ENCODE assay signal across 17 cellular contexts in the genomic region with DNA sequence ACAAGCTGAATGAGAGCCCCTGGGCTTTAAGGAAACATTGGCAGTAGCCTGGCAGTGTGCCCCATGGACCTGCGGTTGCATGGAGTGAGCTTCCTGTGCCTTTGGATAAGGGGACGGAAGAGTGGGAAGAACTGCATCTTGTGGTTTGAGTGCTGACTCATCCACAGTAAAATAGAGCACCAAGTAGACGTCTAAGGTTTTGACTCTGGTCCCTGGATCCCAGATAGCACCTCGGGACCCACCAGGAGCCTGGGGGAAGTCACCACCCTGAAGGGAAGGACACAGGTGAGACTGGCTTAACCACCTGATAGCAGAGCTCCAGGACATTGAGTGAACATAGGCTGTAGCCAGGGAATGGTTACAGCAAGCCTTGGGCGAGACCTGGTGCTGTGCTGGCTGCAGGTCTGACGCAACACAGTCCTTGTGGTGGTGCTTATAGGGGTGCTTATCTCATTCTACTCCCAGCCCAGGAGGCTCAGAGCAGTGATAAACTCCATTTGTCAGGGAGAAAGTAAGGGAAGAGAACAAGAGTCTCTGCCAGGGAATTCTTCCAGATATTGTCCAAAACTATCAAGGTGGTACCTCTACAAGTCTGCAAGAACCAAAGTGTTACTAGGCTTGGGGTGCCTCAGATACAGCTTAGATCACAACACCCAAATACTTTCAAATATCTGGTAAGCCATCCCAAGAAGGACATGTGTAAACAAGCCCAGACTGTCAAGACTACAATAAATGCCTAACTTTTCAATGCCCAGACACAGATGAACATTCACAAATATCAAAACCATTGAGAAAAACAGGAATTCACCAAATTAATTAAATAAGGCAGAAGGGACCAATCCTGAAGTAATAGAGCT.
DNase-seq lines count a peak whose midpoint lies in the region; ATAC-seq, FAIRE-seq and TF ChIP-seq lines count a peak whose summit lies in the region.
"Had no signal": no experiment of that assay in that cellular context is flagged by ENCODE, and none has a peak within 500 bp of the region (broad histone marks: within the 10 kb centered on the region; RNA-seq: fewer than 3 reads in every experiment).

No MANE protein-coding gene starts in this region.

- H3K9me3 ChIP-seq in PC-9 (ENCODE audit: insufficient read depth, low read depth), result no peaks in the 10 kb centered on the region
- no peaks in the 10 kb centered on the region for H3K9me3 ChIP-seq in mammary epithelial cell (replicated peaks; ENCODE audit: insufficient read depth, low read length)
- H3K9me3 ChIP-seq in neuronal stem cell (replicated peaks in 1 of 2; ENCODE audit: control insufficient read depth in 2 of 2, insufficient read depth in 1 of 2, low read depth in 1 of 2, low read length in 2 of 2), result no peaks in the 10 kb centered on the region
- H3K9me3 ChIP-seq in small intestine (ENCODE audit: control insufficient read depth, low read depth), result no peaks in the 10 kb centered on the region
- no peaks in the 10 kb centered on the region for H3K9me3 ChIP-seq in CD8-positive, alpha-beta T cell (ENCODE audit: low read length)
- H3K9me3 ChIP-seq in tibial artery, result peaks cover 0 to 12% (median 4%) of the 10 kb centered on the region in 3 donors

- no peak overlapping the region for H3K27ac Mint-ChIP-seq in CD8-positive, alpha-beta T cell

- no peaks in the 10 kb centered on the region for H3K36me3 ChIP-seq in PC-9 (ENCODE audit: low read depth)
- no peaks in the 10 kb centered on the region for H3K36me3 ChIP-seq in mammary epithelial cell (ENCODE audit: insufficient read depth, low read length)
- no peaks in the 10 kb centered on the region for H3K36me3 ChIP-seq in neuronal stem cell (replicated peaks in 1 of 2; ENCODE audit: control insufficient read depth in 2 of 2, insufficient read depth in 2 of 2, low read length in 2 of 2)
- H3K36me3 ChIP-seq in small intestine (ENCODE audit: control insufficient read depth in 2 of 2, insufficient read depth in 2 of 2, low read length in 2 of 2), result no peaks in the 10 kb centered on the region
- no peaks in the 10 kb centered on the region for H3K36me3 ChIP-seq in CD8-positive, alpha-beta T cell (ENCODE audit: insufficient read depth, low read length)
- H3K36me3 ChIP-seq in tibial artery, result no peaks in the 10 kb centered on the region

- H3K36me3 Mint-ChIP-seq in CD8-positive, alpha-beta T cell, result no peaks in the 10 kb centered on the region

- TF ChIP-seq POLR2A in H54 (IDR thresholded peaks at IDR 0.05; ENCODE audit: low read depth, low read length), result no peak; the same call in 1 of the 2 replicates

- H3K4me1 Mint-ChIP-seq in CD8-positive, alpha-beta T cell (ENCODE audit: low read depth), result no peaks in the 10 kb centered on the region

- H3K14ac ChIP-seq in neuronal stem cell (ENCODE audit: low read length), result no peak overlapping the region

- H3K9ac ChIP-seq in mammary epithelial cell (ENCODE audit: insufficient read depth, low read length), result no peak overlapping the region
- H3K9ac ChIP-seq in neuronal stem cell (ENCODE audit: low read depth, low read length, poor library complexity), result no peak overlapping the region

- ATAC-seq in CD8-positive, alpha-beta T cell, result no peak
- ATAC-seq: activated T-cell treated with anti-CD3 and anti-CD28 coated beads, Interleukin-2, amount 50 U/mL, for 72 hours; left colon had no signal

- peaks cover 4% of the 10 kb centered on the region for H3K27me3 Mint-ChIP-seq in CD8-positive, alpha-beta T cell (ENCODE audit: low read depth)

- H3K18ac ChIP-seq in neuronal stem cell (ENCODE audit: low read length), result peak overlapping the region; percentile 40

- no peak overlapping the region for H2BK12ac ChIP-seq in neuronal stem cell (ENCODE audit: low read length)

- H4K20me1 ChIP-seq in PC-9 (ENCODE audit: insufficient read depth) (no peaks in the 10 kb centered on the region), mammary epithelial cell (ENCODE audit: insufficient read depth, low read length) (no peaks in the 10 kb centered on the region)

- BruUV-seq in PC-9 (replicated peaks; lab: Mats Ljungman, UMichigan) (TSS peak; percentile 86), mammary epithelial cell (replicated peaks; lab: Mats Ljungman, UMichigan) (TSS peak; percentile 98)

- POLR2A ChIA-PET in PC-9 (lab: Charles Lee; ENCODE audit: unreplicated experiment), result no interaction called here
- POLR2A ChIA-PET in CD8-positive, alpha-beta T cell (lab: Charles Lee), result no interaction called here

- CTCF ChIA-PET in PC-9 (lab: Charles Lee) (no interaction called here), mammary epithelial cell (lab: Charles Lee; ENCODE audit: low non-redundant PET) (no interaction called here)
- CTCF ChIA-PET in CD8-positive, alpha-beta T cell (lab: Charles Lee), result no interaction called here

- H2AK5ac ChIP-seq in neuronal stem cell (ENCODE audit: low read depth, low read length), result no peak overlapping the region

- H3K79me2 ChIP-seq in PC-9 (ENCODE audit: low read depth), result no peaks in the 10 kb centered on the region
- no peaks in the 10 kb centered on the region for H3K79me2 ChIP-seq in mammary epithelial cell (ENCODE audit: insufficient read depth, low read length)

- H2BK5ac ChIP-seq in neuronal stem cell (ENCODE audit: low read length), result no peak overlapping the region

- DNase-seq in H54 (ENCODE audit: insufficient read length, low spot score) (peak; percentile 15), PC-9 (peak in 1 of 2 experiments; percentile 29), mammary epithelial cell (peak; percentile 84), neuronal stem cell (ENCODE audit: low spot score) (no peak), small intestine (no peak), NAMALWA (ENCODE audit: low spot score) (no peak), tibial artery (no peak)
- no peak for DNase-seq in CD8-positive, alpha-beta T cell
- DNase-seq: activated T-cell treated with anti-CD3 and anti-CD28 coated beads, Interleukin-2, amount 50 U/mL, for 72 hours; H7; left colon; NCI-H1048; NCI-H69; occipital lobe; stimulated activated CD4-positive, alpha-beta T cell treated with anti-CD3 and anti-CD28 coated beads, Interleukin-2, amount 100 ng/mL, for 24 hours; T-helper 9 cell had no signal

- H2AFZ ChIP-seq in PC-9, result no peak overlapping the region
- H2AFZ ChIP-seq in mammary epithelial cell (ENCODE audit: low read depth, low read length), result peak overlapping the region; percentile 61
- no peak overlapping the region for H2AFZ ChIP-seq in neuronal stem cell (ENCODE audit: low read length)

- H4K8ac ChIP-seq in neuronal stem cell (ENCODE audit: low read depth, low read length), result no peak overlapping the region

- H3K9me2 ChIP-seq in PC-9 (ENCODE audit: insufficient read depth), result no peaks in the 10 kb centered on the region

- no peak overlapping the region for H3K4me3 Mint-ChIP-seq in CD8-positive, alpha-beta T cell
- H3K4me3 Mint-ChIP-seq: activated T-cell treated with anti-CD3 and anti-CD28 coated beads, Interleukin-2, amount 50 U/mL, for 72 hours had no signal

- dilution Hi-C loops in mammary epithelial cell (cut with HindIII; ENCODE audit: low sequenced_read_pairs), result no loop called here

- intact Hi-C loops in PC-9 (cut with micrococcal nuclease; ENCODE audit: unreplicated experiment), result no loop called here
- intact Hi-C loops in mammary epithelial cell (cut with micrococcal nuclease), result no loop called here
- intact Hi-C loops in CD8-positive, alpha-beta T cell (cut with DNase I, micrococcal nuclease), result no loop called here
- intact Hi-C loops in tibial artery (cut with DNase I; ENCODE audit: low total_unique reads), result no loop called here

- no peaks in the 10 kb centered on the region for H3F3A ChIP-seq in PC-9 (ENCODE audit: insufficient read depth, low read depth)

- peak; percentile 73 for FAIRE-seq in H54 (lab: Jason Lieb, UNC)
- no peak for FAIRE-seq in small intestine (lab: Jason Lieb, UNC)

- H3K27me3 ChIP-seq in PC-9 (ENCODE audit: insufficient read depth, low read depth) (no peaks in the 10 kb centered on the region), mammary epithelial cell (ENCODE audit: insufficient read depth, low read length) (no peaks in the 10 kb centered on the region), neuronal stem cell (ENCODE audit: control insufficient read depth in 3 of 3, insufficient read depth in 3 of 3, low read depth in 1 of 3, low read length in 3 of 3) (no peaks in the 10 kb centered on the region), small intestine (ENCODE audit: control insufficient read depth in 2 of 2, insufficient read depth in 2 of 2, low read length in 2 of 2) (no peaks in the 10 kb centered on the region), tibial artery (no peaks in the 10 kb centered on the region)
- no peaks in the 10 kb centered on the region for H3K27me3 ChIP-seq in CD8-positive, alpha-beta T cell (ENCODE audit: insufficient read depth, low read length)

- H3K23ac ChIP-seq in neuronal stem cell (ENCODE audit: low read depth, low read length, poor library complexity), result no peak overlapping the region

- H2BK120ac ChIP-seq in neuronal stem cell (ENCODE audit: low read depth, low read length), result no peak overlapping the region

- no peak for TF ChIP-seq CTCF in PC-9 (conservative IDR thresholded peaks at IDR 0.05)
- TF ChIP-seq CTCF in mammary epithelial cell (conservative IDR thresholded peaks at IDR 0.05 in 1 of 2, IDR thresholded peaks at IDR 0.05 in 1 of 2; ENCODE audit: extremely low read depth in 1 of 2, insufficient read depth in 1 of 2, low read depth in 1 of 2, low read length in 2 of 2), result no peak
- no peak for TF ChIP-seq CTCF in CD8-positive, alpha-beta T cell (IDR thresholded peaks at IDR 0.05)
- TF ChIP-seq CTCF in tibial artery (IDR thresholded peaks at IDR 0.05), result no peak

- no peak overlapping the region for H3K4ac ChIP-seq in neuronal stem cell (ENCODE audit: low read length)

- peaks cover 9% of the 10 kb centered on the region for H3K9me3 Mint-ChIP-seq in CD8-positive, alpha-beta T cell

- H3K4me1 ChIP-seq in PC-9 (replicated peaks; ENCODE audit: insufficient read depth), result no peaks in the 10 kb centered on the region
- H3K4me1 ChIP-seq in mammary epithelial cell (ENCODE audit: insufficient read depth, low read length), result peaks cover 14% of the 10 kb centered on the region
- no peaks in the 10 kb centered on the region for H3K4me1 ChIP-seq in neuronal stem cell (ENCODE audit: control insufficient read depth in 2 of 2, insufficient read depth in 1 of 2, low read depth in 1 of 2, low read length in 2 of 2)
- no peaks in the 10 kb centered on the region for H3K4me1 ChIP-seq in small intestine (ENCODE audit: control insufficient read depth in 2 of 2, insufficient read depth in 1 of 2, low read depth in 1 of 2, low read length in 1 of 2)
- H3K4me1 ChIP-seq in CD8-positive, alpha-beta T cell (ENCODE audit: insufficient read depth, low read length), result no peaks in the 10 kb centered on the region
- H3K4me1 ChIP-seq in tibial artery, result no peaks in the 10 kb centered on the region

- no peak overlapping the region for H2BK15ac ChIP-seq in neuronal stem cell (ENCODE audit: low read length)

- H3K4me2 ChIP-seq in PC-9 (no peak overlapping the region), mammary epithelial cell (ENCODE audit: insufficient read depth, low read depth, low read length) (peak overlapping the region; percentile 31), neuronal stem cell (ENCODE audit: insufficient read depth, low read length, poor library complexity, severe bottlenecking) (no peak overlapping the region)

- no peaks in the 10 kb centered on the region for H3K79me1 ChIP-seq in neuronal stem cell (ENCODE audit: low read depth, low read length)

- in situ Hi-C loops in mammary epithelial cell (cut with MboI; ENCODE audit: low sequenced_read_pairs in 2 of 2), result no loop called here

- H3K4me3 ChIP-seq in PC-9, result no peak overlapping the region
- H3K4me3 ChIP-seq in mammary epithelial cell (replicated peaks in 1 of 3; ENCODE audit: insufficient read depth in 1 of 3, low read depth in 2 of 3, low read length in 3 of 3), result no peak overlapping the region
- H3K4me3 ChIP-seq in neuronal stem cell (ENCODE audit: low read length in 2 of 2), result no peak overlapping the region
- H3K4me3 ChIP-seq in small intestine (ENCODE audit: low read depth in 1 of 2, low read length in 2 of 2), result no peak overlapping the region
- H3K4me3 ChIP-seq in CD8-positive, alpha-beta T cell (ENCODE audit: low read depth, low read length), result no peak overlapping the region
- H3K4me3 ChIP-seq in tibial artery, result no peak overlapping the region

- WGBS in mammary epithelial cell (ENCODE audit: low coverage, missing lambda C conversion rate), result 49% methylated on average over 3 of the region's 6 CpGs
- no CpG with 5 or more reads among the region's 6 CpGs for WGBS in neuronal stem cell (ENCODE audit: extremely low coverage in 2 of 2, insufficient read length in 2 of 2, insufficient replicate concordance in 1 of 2), 2 donors
- 58 to 67% (median 65%) methylated on average over 6 of the region's 6 CpGs for WGBS in small intestine, 3 donors

- no peak overlapping the region for H4K91ac ChIP-seq in neuronal stem cell (ENCODE audit: low read depth, low read length, poor library complexity)

- no peak overlapping the region for H3K27ac ChIP-seq in PC-9
- H3K27ac ChIP-seq in mammary epithelial cell (ENCODE audit: insufficient read depth, low read depth, low read length), result no peak overlapping the region
- H3K27ac ChIP-seq in neuronal stem cell (replicated peaks; ENCODE audit: low read length), result no peak overlapping the region
- no peak overlapping the region for H3K27ac ChIP-seq in small intestine (ENCODE audit: low read depth in 1 of 2, low read length in 1 of 2)
- H3K27ac ChIP-seq in CD8-positive, alpha-beta T cell (ENCODE audit: low read depth, low read length), result no peak overlapping the region
- H3K27ac ChIP-seq in tibial artery, result no peak overlapping the region
- H3K27ac ChIP-seq: C4-2B had no signal

Comparison
In these comparisons a context has a peak if more than half of its experiments do, and no peak if none do; other contexts are left out.
1. DNase-seq: peak in H54 (single experiment) and mammary epithelial cell (single experiment); none in neuronal stem cell (single experiment), small intestine (single experiment), NAMALWA (single experiment), CD8-positive, alpha-beta T cell (0 of 7) and tibial artery (0 of 2).